26 cellular contexts compared by ENCODE assay signal in genomic region chr16:52906271-52906670, GRCh38.
DNase-seq lines count a peak whose midpoint lies in the region; ATAC-seq, FAIRE-seq and TF ChIP-seq lines count a peak whose summit lies in the region.
"Had no signal": no experiment of that assay in that cellular context is flagged by ENCODE, and none has a peak within 500 bp of the region (broad histone marks: within the 10 kb centered on the region; RNA-seq: fewer than 3 reads in every experiment).

No MANE protein-coding gene starts in this region.

- H3F3A ChIP-seq in PC-9 (ENCODE audit: insufficient read depth, low read depth): no peaks in the 10 kb centered on the region

- H3K4me3 ChIP-seq in adipocyte (ENCODE audit: low read length) (no peak overlapping the region), PC-9 (no peak overlapping the region)
- H3K4me3 ChIP-seq: HAP-1 had no signal

- H2AFZ ChIP-seq in PC-9: no peak overlapping the region

- no peaks in the 10 kb centered on the region for H4K20me1 ChIP-seq in PC-9 (ENCODE audit: insufficient read depth)

- H3K79me2 ChIP-seq in PC-9 (ENCODE audit: low read depth): no peaks in the 10 kb centered on the region

- H3K36me3 Mint-ChIP-seq in osteocyte (ENCODE audit: unreplicated experiment): no peaks in the 10 kb centered on the region

- peaks cover 7% of the 10 kb centered on the region for H3K27me3 Mint-ChIP-seq in osteocyte (ENCODE audit: unreplicated experiment)

- no peak overlapping the region for H3K4me3 Mint-ChIP-seq in osteocyte (ENCODE audit: unreplicated experiment)
- H3K4me3 Mint-ChIP-seq: HFFc6 had no signal

- H3K27ac ChIP-seq in RWPE1: no peak overlapping the region
- no peak overlapping the region for H3K27ac ChIP-seq in foreskin keratinocyte
- no peak overlapping the region for H3K27ac ChIP-seq in PC-9

- no peaks in the 10 kb centered on the region for H3K27me3 ChIP-seq in adipocyte (replicated peaks; ENCODE audit: control insufficient read depth, insufficient read depth, low read length)
- no peaks in the 10 kb centered on the region for H3K27me3 ChIP-seq in foreskin keratinocyte
- H3K27me3 ChIP-seq in PC-9 (ENCODE audit: insufficient read depth, low read depth): no peaks in the 10 kb centered on the region
- H3K27me3 ChIP-seq: BE2C had no signal

- no TSS peak for BruUV-seq in PC-9 (replicated peaks; lab: Mats Ljungman, UMichigan)

- H3K4me1 ChIP-seq in adipocyte (ENCODE audit: control insufficient read depth, insufficient read depth, low read length) (no peaks in the 10 kb centered on the region), foreskin keratinocyte (no peaks in the 10 kb centered on the region), PC-9 (replicated peaks; ENCODE audit: insufficient read depth) (no peaks in the 10 kb centered on the region)
- H3K4me1 ChIP-seq: BE2C, HAP-1 had no signal

- ATAC-seq in foreskin keratinocyte: peak; percentile 72
- ATAC-seq: HepG2, Panc1 had no signal

- H3K4me1 Mint-ChIP-seq in osteocyte (ENCODE audit: unreplicated experiment): peaks cover 8% of the 10 kb centered on the region

- no peak overlapping the region for H3K4me2 ChIP-seq in PC-9

- intact Hi-C loops in PC-9 (cut with micrococcal nuclease; ENCODE audit: unreplicated experiment): no loop called here

- H3K9me3 ChIP-seq in adipocyte (ENCODE audit: control insufficient read depth, low read length) (no peaks in the 10 kb centered on the region), PC-9 (ENCODE audit: insufficient read depth, low read depth) (no peaks in the 10 kb centered on the region)
- H3K9me3 ChIP-seq: BE2C, HAP-1 had no signal

- no peak for FAIRE-seq in urothelium cell line (lab: Jason Lieb, UNC)
- FAIRE-seq: GM12891, HepG2 had no signal

- peaks cover 5% of the 10 kb centered on the region for H3K9me3 Mint-ChIP-seq in osteocyte (ENCODE audit: unreplicated experiment)
- H3K9me3 Mint-ChIP-seq: HFFc6 had no signal

- H3K9me2 ChIP-seq in PC-9 (ENCODE audit: insufficient read depth): no peaks in the 10 kb centered on the region

- POLR2A ChIA-PET in RWPE1 (lab: Yijun Ruan, JAX; ENCODE audit: low non-redundant PET) (no interaction called here), PC-9 (lab: Charles Lee; ENCODE audit: unreplicated experiment) (no interaction called here)

- CTCF ChIA-PET in RWPE1 (lab: Yijun Ruan, JAX) (interaction anchor here (1.0 kb wide), 1 partner anchor 714 kb away, joined by 3 read pairs; no protein-coding TSS in a partner anchor), PC-9 (lab: Charles Lee) (no interaction called here)

- H3K36me3 ChIP-seq in adipocyte (ENCODE audit: control insufficient read depth, insufficient read depth, low read length, severe bottlenecking) (no peaks in the 10 kb centered on the region), PC-9 (ENCODE audit: low read depth) (no peaks in the 10 kb centered on the region)
- H3K36me3 ChIP-seq: BE2C, HAP-1 had no signal

- DNase-seq in RWPE1 (ENCODE audit: low spot score) (peak; percentile 26), adipocyte (ENCODE audit: low read depth) (peak; percentile 1), foreskin keratinocyte (peak; percentile 25 to 26), urothelium cell line (ENCODE audit: low spot score) (peak; percentile 10), NCI-H1417 (lab: John Stamatoyannopoulos, UW) (no peak), PC-9 (no peak), osteocyte (ENCODE audit: extremely low spot score, unreplicated experiment) (no peak)
- DNase-seq: BE2C, Calu3, DMS79 treated with DMSO at 0.1 percent for 48 hours, GF-D8, GOT3, HFFc6, Karpas-422, MV-4-11, NCI-H1105, NCI-H146, NCI-H2029, NCI-H446, NCI-H524 treated with DMSO at 0.1 percent for 48 hours, NCI-H774, SIG-M5 had no signal

- H3K27ac Mint-ChIP-seq in osteocyte (ENCODE audit: unreplicated experiment): no peak overlapping the region
- H3K27ac Mint-ChIP-seq: HFFc6 had no signal

- no peak overlapping the region for H3K9ac ChIP-seq in adipocyte (ENCODE audit: low read length)

- no peak for TF ChIP-seq CTCF in RWPE1 (conservative IDR thresholded peaks at IDR 0.05; ENCODE audit: low read depth)
- TF ChIP-seq CTCF in foreskin keratinocyte (conservative IDR thresholded peaks at IDR 0.05): no peak
- TF ChIP-seq CTCF in PC-9 (conservative IDR thresholded peaks at IDR 0.05): no peak
- no peak for TF ChIP-seq CTCF in osteocyte (IDR thresholded peaks at IDR 0.05)

Comparison
In these comparisons a context has a peak if more than half of its experiments do, and no peak if none do; other contexts are left out.
1. DNase-seq: peak in RWPE1 (single experiment), adipocyte (single experiment), foreskin keratinocyte (2 of 2) and urothelium cell line (single experiment); none in NCI-H1417 (0 of 3), PC-9 (0 of 2) and osteocyte (single experiment).